29 cellular contexts compared by ENCODE assay signal in the genomic region with DNA sequence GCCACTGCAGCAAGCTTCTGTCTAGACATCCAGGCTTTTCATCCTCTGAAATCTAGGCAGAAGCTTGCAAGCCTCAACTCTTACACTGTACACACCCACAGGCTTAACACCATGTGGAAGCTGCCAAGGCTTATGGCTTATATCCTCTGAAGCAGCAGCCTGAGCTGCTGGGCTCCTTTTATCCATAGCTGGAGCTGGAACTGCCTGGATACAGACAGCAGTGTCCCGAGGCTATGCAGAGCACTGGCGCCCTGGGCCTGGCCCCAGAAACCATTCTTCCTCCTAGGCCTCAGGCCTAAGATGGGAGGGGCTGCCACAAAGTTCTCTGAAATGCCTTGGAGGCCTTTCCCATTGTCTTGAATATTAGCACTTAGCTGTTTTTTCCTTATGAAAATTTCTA.
"Had no signal": no experiment of that assay in that cellular context is flagged by ENCODE, and none has a peak within 500 bp of the region (broad histone marks: within the 10 kb centered on the region; RNA-seq: fewer than 3 reads in every experiment).

No MANE protein-coding gene starts in this region.

- H3K27me3 ChIP-seq: ascending aorta, cardiac muscle cell had no signal

- H3K36me3 ChIP-seq: ascending aorta, cardiac muscle cell had no signal

- H3K4me3 ChIP-seq: ascending aorta, cardiac muscle cell had no signal

- DNase-seq: activated CD4-positive, alpha-beta memory T cell treated with anti-CD3 and anti-CD28 coated beads, Interleukin-2, amount 10 ng/mL, durations not matched to agents 7 days and 5 days; activated CD4-positive, alpha-beta T cell treated with anti-CD3 and anti-CD28 coated beads for 1 hour; activated CD4-positive, alpha-beta T cell treated with anti-CD3 and anti-CD28 coated beads for 36 hours; activated CD4-positive, alpha-beta T cell treated with anti-CD3 and anti-CD28 coated beads for 48 hours; activated CD4-positive, alpha-beta T cell treated with anti-CD3 and anti-CD28 coated beads, Interleukin-2, amount 10 ng/mL, durations not matched to agents 7 days and 5 days; activated CD4-positive, alpha-beta T cell treated with anti-CD3 and anti-CD28 coated beads, Interleukin-2, amount 50 U/mL, for 48 hours; activated CD4-positive, CD25-positive, alpha-beta regulatory T cell; activated CD8-positive, alpha-beta memory T cell treated with anti-CD3 and anti-CD28 coated beads for 24 hours; activated CD8-positive, alpha-beta memory T cell treated with anti-CD3 and anti-CD28 coated beads, Interleukin-2, amount 10 ng/mL, durations not matched to agents 7 days and 5 days; activated CD8-positive, alpha-beta memory T cell treated with anti-CD3 and anti-CD28 coated beads, Interleukin-2, amount 50 U/mL, for 48 hours; activated CD8-positive, alpha-beta T cell treated with anti-CD3 and anti-CD28 coated beads, Interleukin-2, amount 10 ng/mL, durations not matched to agents 7 days and 5 days; activated effector memory CD4-positive, alpha-beta T cell treated with Interleukin-2 at 50 U/mL for 16 hours; activated gamma-delta T cell; activated naive CD4-positive, alpha-beta T cell treated with anti-CD3 and anti-CD28 coated beads, Interleukin-2, amount 10 ng/mL, durations not matched to agents 7 days and 5 days; activated naive CD4-positive, alpha-beta T cell treated with Interleukin-2 at 50 U/mL for 16 hours; activated naive CD8-positive, alpha-beta T cell treated with anti-CD3 and anti-CD28 coated beads, Interleukin-2, amount 10 ng/mL, durations not matched to agents 7 days and 5 days; activated naive CD8-positive, alpha-beta T cell treated with anti-CD3 and anti-CD28 coated beads, Interleukin-2, amount 50 U/mL, for 24 hours; activated T-cell treated with anti-CD3 and anti-CD28 coated beads, Interleukin-2, amount 50 U/mL, for 24 hours; activated T-cell treated with anti-CD3 and anti-CD28 coated beads, Interleukin-2, amount 50 U/mL, for 48 hours; amygdala; anterior cingulate cortex; caudate nucleus; cerebellar nuclear complex; T-cell; T-helper 17 cell; T-helper 9 cell had no signal

- H3K4me1 ChIP-seq: ascending aorta had no signal

- H3K27ac ChIP-seq: ascending aorta, cardiac muscle cell, VCaP had no signal
